ENCODE assay signal across 1 cellular context in the genomic region with DNA sequence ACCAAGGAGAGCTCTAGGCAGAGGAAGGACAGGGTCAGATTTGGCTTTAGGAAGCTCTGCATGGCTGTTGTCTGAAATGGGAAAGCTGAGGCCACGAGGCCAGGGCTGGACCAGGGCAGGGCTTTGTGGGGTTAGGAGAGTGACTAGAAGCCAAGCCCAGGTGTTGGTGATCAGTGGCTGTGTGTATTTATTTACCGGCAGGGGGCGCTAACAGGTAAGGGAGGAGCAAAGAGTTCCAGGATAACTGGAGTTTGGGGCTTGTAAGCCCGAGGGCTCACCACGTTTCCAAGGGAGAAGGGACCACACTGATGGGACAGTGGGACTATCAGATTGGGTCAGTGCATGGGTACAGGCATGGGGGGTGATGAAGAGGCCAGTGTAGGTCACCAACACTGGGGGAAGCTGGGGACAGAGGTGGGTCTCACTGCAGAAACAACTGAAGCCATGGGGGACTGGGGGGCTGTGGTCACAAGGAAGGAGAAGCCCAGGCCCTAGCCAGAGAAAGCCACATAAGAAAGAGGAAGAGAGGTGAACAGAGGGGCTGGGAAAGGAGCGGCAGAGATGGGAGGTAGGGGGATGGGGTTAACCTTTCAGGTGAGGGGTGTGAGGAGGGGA.
TF ChIP-seq lines count a peak whose summit lies in the region.

No MANE protein-coding gene starts in this region.

TF ChIP-seq in K562, 482 proteins besides CTCF, POLR2A, EP300 and RAD21 (continues in another document):
- TF ChIP-seq TCF7L2 (IDR thresholded peaks at IDR 0.05; ENCODE audit: low read depth, low read length) (no peak), CEBPB (tag; IDR thresholded peaks at IDR 0.05) (no peak), DEAF1 (CRISPR knock-in tag; IDR thresholded peaks at IDR 0.05) (0 out of 2 replicates have a peak, but pooled peaks have one; percentile 9), KDM2B (CRISPR knock-in tag; IDR thresholded peaks at IDR 0.05) (no peak), NCOA2 (IDR thresholded peaks at IDR 0.05; ENCODE audit: partially characterized antibody in 2 of 2) (no peak), MYNN (IDR thresholded peaks at IDR 0.05) (no peak), MYNN (CRISPR knock-in tag; IDR thresholded peaks at IDR 0.05) (no peak), ZNF407 (IDR thresholded peaks at IDR 0.05; ENCODE audit: low read depth) (peak; percentile 44; the same call in 1 of the 2 replicates), DACH1 (IDR thresholded peaks at IDR 0.05; ENCODE audit: partially characterized antibody) (no peak), HES1 (IDR thresholded peaks at IDR 0.05; ENCODE audit: low read depth) (no peak), RFX7 (CRISPR knock-in tag; IDR thresholded peaks at IDR 0.05) (no peak), RBM22 (IDR thresholded peaks at IDR 0.05; ENCODE audit: low read depth, low read length, poor library complexity, severe bottlenecking) (no peak), NONO (IDR thresholded peaks at IDR 0.05; ENCODE audit: low read depth in 2 of 2, low read length in 1 of 2) (no peak), FOXJ2 (tag; IDR thresholded peaks at IDR 0.05) (no peak), SMC3 (conservative IDR thresholded peaks at IDR 0.05; ENCODE audit: insufficient read depth, low read depth, low read length) (peak; percentile 64; the same call in 1 of the 2 replicates), ZNF766 (CRISPR knock-in tag; conservative IDR thresholded peaks at IDR 0.05) (no peak), ZNF12 (CRISPR knock-in tag; IDR thresholded peaks at IDR 0.05) (no peak), CUX1 (CRISPR knock-in tag; IDR thresholded peaks at IDR 0.05) (no peak), PHF8 (IDR thresholded peaks at IDR 0.05; ENCODE audit: borderline replicate concordance, low read length) (no peak), SLC30A9 (CRISPR knock-in tag; IDR thresholded peaks at IDR 0.05) (no peak), JUND (IDR thresholded peaks at IDR 0.05; ENCODE audit: borderline replicate concordance, low read depth, low read length) (0 out of 2 replicates have a peak, but pooled peaks have one; percentile 17), JUND (tag; IDR thresholded peaks at IDR 0.05; ENCODE audit: borderline replicate concordance, low read depth, low read length) (no peak), NFIC (IDR thresholded peaks at IDR 0.05) (no peak), ZBTB17 (CRISPR knock-in tag; IDR thresholded peaks at IDR 0.05) (no peak)
- TF ChIP-seq, protein P1, sequence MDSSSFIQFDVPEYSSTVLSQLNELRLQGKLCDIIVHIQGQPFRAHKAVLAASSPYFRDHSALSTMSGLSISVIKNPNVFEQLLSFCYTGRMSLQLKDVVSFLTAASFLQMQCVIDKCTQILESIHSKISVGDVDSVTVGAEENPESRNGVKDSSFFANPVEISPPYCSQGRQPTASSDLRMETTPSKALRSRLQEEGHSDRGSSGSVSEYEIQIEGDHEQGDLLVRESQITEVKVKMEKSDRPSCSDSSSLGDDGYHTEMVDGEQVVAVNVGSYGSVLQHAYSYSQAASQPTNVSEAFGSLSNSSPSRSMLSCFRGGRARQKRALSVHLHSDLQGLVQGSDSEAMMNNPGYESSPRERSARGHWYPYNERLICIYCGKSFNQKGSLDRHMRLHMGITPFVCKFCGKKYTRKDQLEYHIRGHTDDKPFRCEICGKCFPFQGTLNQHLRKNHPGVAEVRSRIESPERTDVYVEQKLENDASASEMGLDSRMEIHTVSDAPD (CRISPR knock-in tag; IDR thresholded peaks at IDR 0.05) = no peak
- TF ChIP-seq, protein P2, sequence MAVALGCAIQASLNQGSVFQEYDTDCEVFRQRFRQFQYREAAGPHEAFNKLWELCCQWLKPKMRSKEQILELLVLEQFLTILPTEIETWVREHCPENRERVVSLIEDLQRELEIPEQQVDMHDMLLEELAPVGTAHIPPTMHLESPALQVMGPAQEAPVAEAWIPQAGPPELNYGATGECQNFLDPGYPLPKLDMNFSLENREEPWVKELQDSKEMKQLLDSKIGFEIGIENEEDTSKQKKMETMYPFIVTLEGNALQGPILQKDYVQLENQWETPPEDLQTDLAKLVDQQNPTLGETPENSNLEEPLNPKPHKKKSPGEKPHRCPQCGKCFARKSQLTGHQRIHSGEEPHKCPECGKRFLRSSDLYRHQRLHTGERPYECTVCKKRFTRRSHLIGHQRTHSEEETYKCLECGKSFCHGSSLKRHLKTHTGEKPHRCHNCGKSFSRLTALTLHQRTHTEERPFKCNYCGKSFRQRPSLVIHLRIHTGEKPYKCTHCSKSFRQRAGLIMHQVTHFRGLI (CRISPR knock-in tag; IDR thresholded peaks at IDR 0.05) = no peak
- TF ChIP-seq, protein P3, sequence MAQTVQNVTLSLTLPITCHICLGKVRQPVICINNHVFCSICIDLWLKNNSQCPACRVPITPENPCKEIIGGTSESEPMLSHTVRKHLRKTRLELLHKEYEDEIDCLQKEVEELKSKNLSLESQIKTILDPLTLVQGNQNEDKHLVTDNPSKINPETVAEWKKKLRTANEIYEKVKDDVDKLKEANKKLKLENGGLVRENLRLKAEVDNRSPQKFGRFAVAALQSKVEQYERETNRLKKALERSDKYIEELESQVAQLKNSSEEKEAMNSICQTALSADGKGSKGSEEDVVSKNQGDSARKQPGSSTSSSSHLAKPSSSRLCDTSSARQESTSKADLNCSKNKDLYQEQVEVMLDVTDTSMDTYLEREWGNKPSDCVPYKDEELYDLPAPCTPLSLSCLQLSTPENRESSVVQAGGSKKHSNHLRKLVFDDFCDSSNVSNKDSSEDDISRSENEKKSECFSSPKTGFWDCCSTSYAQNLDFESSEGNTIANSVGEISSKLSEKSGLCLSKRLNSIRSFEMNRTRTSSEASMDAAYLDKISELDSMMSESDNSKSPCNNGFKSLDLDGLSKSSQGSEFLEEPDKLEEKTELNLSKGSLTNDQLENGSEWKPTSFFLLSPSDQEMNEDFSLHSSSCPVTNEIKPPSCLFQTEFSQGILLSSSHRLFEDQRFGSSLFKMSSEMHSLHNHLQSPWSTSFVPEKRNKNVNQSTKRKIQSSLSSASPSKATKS (CRISPR knock-in tag; IDR thresholded peaks at IDR 0.05) = no peak
- TF ChIP-seq, protein P4, sequence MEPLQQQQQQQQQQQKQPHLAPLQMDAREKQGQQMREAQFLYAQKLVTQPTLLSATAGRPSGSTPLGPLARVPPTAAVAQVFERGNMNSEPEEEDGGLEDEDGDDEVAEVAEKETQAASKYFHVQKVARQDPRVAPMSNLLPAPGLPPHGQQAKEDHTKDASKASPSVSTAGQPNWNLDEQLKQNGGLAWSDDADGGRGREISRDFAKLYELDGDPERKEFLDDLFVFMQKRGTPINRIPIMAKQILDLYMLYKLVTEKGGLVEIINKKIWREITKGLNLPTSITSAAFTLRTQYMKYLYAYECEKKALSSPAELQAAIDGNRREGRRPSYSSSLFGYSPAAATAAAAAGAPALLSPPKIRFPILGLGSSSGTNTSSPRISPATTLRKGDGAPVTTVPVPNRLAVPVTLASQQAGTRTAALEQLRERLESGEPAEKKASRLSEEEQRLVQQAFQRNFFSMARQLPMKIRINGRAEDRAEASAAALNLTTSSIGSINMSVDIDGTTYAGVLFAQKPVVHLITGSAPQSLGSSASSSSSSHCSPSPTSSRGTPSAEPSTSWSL (CRISPR knock-in tag; IDR thresholded peaks at IDR 0.05; ENCODE audit: borderline replicate concordance) = no peak
